Comparison of ENCODE assay signal across 15 cellular contexts in the genomic region with DNA sequence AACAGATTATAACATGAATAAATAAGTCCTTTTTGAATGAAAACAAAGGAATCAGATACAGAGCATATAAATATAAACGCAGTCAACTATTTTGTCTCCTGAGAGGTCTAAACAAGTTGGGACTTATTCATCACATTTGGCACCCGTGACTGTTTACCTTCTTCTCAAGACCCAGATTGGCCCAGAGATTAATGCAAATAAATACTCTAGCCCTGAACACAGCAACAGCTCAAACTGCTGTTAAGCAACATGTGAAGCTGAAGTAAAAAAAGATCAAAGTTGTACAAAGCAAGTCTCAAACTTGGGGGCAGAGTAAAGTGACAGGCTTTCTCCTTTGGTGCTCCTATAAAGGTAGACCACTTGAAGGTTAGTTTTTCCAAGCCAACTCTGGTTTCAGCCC.
DNase-seq lines count a peak whose midpoint lies in the region; ATAC-seq, FAIRE-seq and TF ChIP-seq lines count a peak whose summit lies in the region.
"Had no signal": no experiment of that assay in that cellular context is flagged by ENCODE, and none has a peak within 500 bp of the region (broad histone marks: within the 10 kb centered on the region; RNA-seq: fewer than 3 reads in every experiment).

No MANE protein-coding gene starts in this region.

- BruUV-seq in HepG2 (replicated peaks; lab: Mats Ljungman, UMichigan) = no TSS peak

- H2AFZ ChIP-seq in HepG2 (ENCODE audit: low read length) = no peak overlapping the region

- POLR2A ChIA-PET in HepG2 (lab: Yijun Ruan, JAX) = interaction anchor here (0.7 kb wide), 1 partner anchor 57 kb away, joined by 3 read pairs; no protein-coding TSS in a partner anchor

- CTCF ChIA-PET in HepG2 (lab: Yijun Ruan, JAX; ENCODE audit: low intra/inter-chr PET ratio, low total read pairs) = no interaction called here

- 23% methylated on average over 2 of the region's 2 CpGs for WGBS in HepG2 (ENCODE audit: low lambda C conversion rate)

- no peak for TF ChIP-seq EP300 in HepG2 (IDR thresholded peaks at IDR 0.05; ENCODE audit: low read depth in 2 of 2, low read length in 2 of 2)
- TF ChIP-seq EP300 in HepG2 (CRISPR knock-in tag; IDR thresholded peaks at IDR 0.05; ENCODE audit: borderline replicate concordance) = no peak

- peak; percentile 73 for FAIRE-seq in HepG2 (lab: Jason Lieb, UNC)

- peaks cover 0 to 8% of the 10 kb centered on the region in 2 experiments; a peak in 1 of 5 replicates for H3K36me3 ChIP-seq in HepG2 (replicated peaks in 1 of 2; ENCODE audit: control insufficient read depth in 1 of 2, insufficient read depth in 2 of 2, low read length in 2 of 2)
- H3K36me3 ChIP-seq: gastrocnemius medialis, uterus had no signal

- no peaks in the 10 kb centered on the region for H3K9me3 ChIP-seq in HepG2 (ENCODE audit: low read length)
- H3K9me3 ChIP-seq: gastrocnemius medialis, uterus had no signal

- H3K4me1 ChIP-seq in HepG2 (ENCODE audit: insufficient read depth, low read length) = peaks cover 21% of the 10 kb centered on the region
- H3K4me1 ChIP-seq: gastrocnemius medialis, uterus had no signal

- H3K4me3 ChIP-seq in LNCaP clone FGC (ENCODE audit: low read depth, low read length) (no peak overlapping the region), HepG2 (replicated peaks in 1 of 3; ENCODE audit: insufficient read depth in 1 of 3, low read depth in 2 of 3, low read length in 3 of 3) (no peak overlapping the region)
- H3K4me3 ChIP-seq: gastrocnemius medialis, uterus had no signal

- intact Hi-C loops in HepG2 (cut with micrococcal nuclease; ENCODE audit: unreplicated experiment) = no loop called here

- no peaks in the 10 kb centered on the region for H3K27me3 ChIP-seq in HepG2 (ENCODE audit: control insufficient read depth in 1 of 2, insufficient read depth in 2 of 2, low read length in 2 of 2)
- H3K27me3 ChIP-seq: gastrocnemius medialis, uterus had no signal

- no peak for TF ChIP-seq RAD21 in HepG2 (CRISPR knock-in tag; IDR thresholded peaks at IDR 0.05)

- H3K9ac ChIP-seq in HepG2 (ENCODE audit: insufficient read depth, low read depth, low read length) = no peak overlapping the region

- ATAC-seq in HepG2 (peak; percentile 45), GM19035 (IDR thresholded peaks at IDR 0.05; ENCODE audit: unreplicated experiment) (no peak)
- ATAC-seq: gastrocnemius medialis; natural killer cell treated with Interleukin-12 subunit alpha and Interleukin-12 subunit beta and Interleukin-15 and Interleukin-18, amount 100 ng/mL, for 72 hours had no signal

- no peak for TF ChIP-seq POLR2A in HepG2 (IDR thresholded peaks at IDR 0.05; ENCODE audit: insufficient read depth in 1 of 2, low read depth in 2 of 2, low read length in 2 of 2)

- DNase-seq in DMS 273 (lab: John Stamatoyannopoulos, UW; ENCODE audit: unreplicated experiment) = peak; percentile 56
- peak; percentile 89 for DNase-seq in LNCaP clone FGC (ENCODE audit: low read depth)
- DNase-seq in astrocyte of the hippocampus (ENCODE audit: low read depth, low spot score) = peak; percentile 26
- peak; percentile 36 for DNase-seq in HepG2 (ENCODE audit: low spot score)
- no peak for DNase-seq in activated T-cell treated with anti-CD3 and anti-CD28 coated beads, Interleukin-2, amount 50 U/mL, for 48 hours
- DNase-seq in amniotic stem cell (lab: John Stamatoyannopoulos, UW) = no peak
- no peak for DNase-seq in activated effector memory CD4-positive, alpha-beta T cell treated with anti-CD3 and anti-CD28 coated beads, Interleukin-2, amount 50 U/mL, for 16 hours
- DNase-seq: CD4-positive, CD25-positive, alpha-beta regulatory T cell; cerebellar nuclear complex; gastrocnemius medialis; NCI-H2081; stimulated activated naive CD4-positive, alpha-beta T cell; uterus had no signal

- in situ Hi-C loops in HepG2 (cut with HindIII; ENCODE audit: extremely low pct_ligation_motif_present, low pct_unique_long_range_greater_than_20kb) = no loop called here

- H4K20me1 ChIP-seq in HepG2 (ENCODE audit: insufficient read depth, low read length) = no peaks in the 10 kb centered on the region

- peak overlapping the region; percentile 26 for H3K27ac ChIP-seq in HepG2 (ENCODE audit: extremely low read length, insufficient read depth, low read length)
- H3K27ac ChIP-seq: gastrocnemius medialis, uterus had no signal

- peaks cover 6% of the 10 kb centered on the region for H3K79me2 ChIP-seq in HepG2 (ENCODE audit: insufficient read depth, low read length)

- TF ChIP-seq CTCF in LNCaP clone FGC (IDR thresholded peaks at IDR 0.05; ENCODE audit: control insufficient read depth, extremely low read depth, insufficient read depth) (no peak), HepG2 (CRISPR knock-in tag; IDR thresholded peaks at IDR 0.05) (no peak)

- H3K4me2 ChIP-seq in HepG2 (ENCODE audit: low read depth, low read length) = peak overlapping the region; percentile 5; the same call in 1 of the 2 replicates

TF ChIP-seq in HepG2, 621 proteins besides CTCF, POLR2A, EP300 and RAD21:
- TF ChIP-seq CEBPB (IDR thresholded peaks at IDR 0.05; ENCODE audit: borderline replicate concordance, low read depth, low read length) = peak; percentile 38; the same call in 1 of the 2 replicates
- TF ChIP-seq WIZ (CRISPR knock-in tag; IDR thresholded peaks at IDR 0.05) = no peak
- no peak for TF ChIP-seq FOXP1 (IDR thresholded peaks at IDR 0.05)
- peak; percentile 23; the same call in 1 of the 2 replicates for TF ChIP-seq FOXP1 (CRISPR knock-in tag; IDR thresholded peaks at IDR 0.05)

Comparison
In these comparisons a context has a peak if more than half of its experiments do, and no peak if none do; other contexts are left out.
1. DNase-seq: peak in DMS 273 (single experiment), LNCaP clone FGC (single experiment), astrocyte of the hippocampus (single experiment) and HepG2 (single experiment); none in activated T-cell treated with anti-CD3 and anti-CD28 coated beads, Interleukin-2, amount 50 U/mL, for 48 hours (0 of 2), amniotic stem cell (single experiment) and activated effector memory CD4-positive, alpha-beta T cell treated with anti-CD3 and anti-CD28 coated beads, Interleukin-2, amount 50 U/mL, for 16 hours (single experiment).